1 cellular context compared by ENCODE assay signal in the genomic region with DNA sequence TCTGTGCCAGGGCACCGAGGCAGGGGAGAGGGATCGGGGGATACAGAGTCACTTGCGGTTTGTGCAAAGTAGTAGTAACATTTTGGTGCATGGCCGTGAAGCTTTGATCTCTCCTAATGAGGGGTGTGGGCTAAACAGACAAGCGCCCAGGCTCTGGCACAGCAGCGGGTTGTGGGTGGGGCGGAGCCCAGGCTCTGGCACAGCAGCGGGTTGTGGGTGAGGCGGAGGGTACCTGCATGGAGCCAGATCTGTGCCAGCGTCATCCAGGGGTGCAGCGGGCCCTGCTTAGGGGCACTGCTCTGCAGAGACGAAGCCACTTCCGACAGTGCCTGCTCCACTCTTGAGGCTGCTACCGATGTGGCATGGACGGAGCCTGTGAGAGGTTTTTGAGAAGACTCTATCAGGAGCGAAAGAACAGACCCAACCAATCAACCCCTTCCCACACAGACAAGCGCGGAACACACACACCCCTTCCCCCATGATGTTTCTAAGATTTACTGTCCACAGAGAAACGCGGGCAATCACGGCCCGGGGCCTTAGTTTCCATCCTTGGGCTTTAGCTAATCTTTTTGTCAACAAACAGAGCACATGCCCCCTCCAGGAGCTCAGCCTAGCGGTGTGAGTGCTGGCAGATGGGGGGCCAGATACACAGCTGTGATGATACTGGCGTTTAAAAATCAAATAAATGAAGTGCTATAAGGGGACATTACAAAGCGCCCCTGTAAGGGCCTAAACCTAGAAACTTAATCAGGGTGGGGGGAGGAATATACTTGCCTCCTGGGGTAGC.
TF ChIP-seq lines count a peak whose summit lies in the region.

No MANE protein-coding gene starts in this region.

TF ChIP-seq in H1, 55 proteins besides CTCF, POLR2A, EP300 and RAD21:
- TF ChIP-seq, protein P1, sequence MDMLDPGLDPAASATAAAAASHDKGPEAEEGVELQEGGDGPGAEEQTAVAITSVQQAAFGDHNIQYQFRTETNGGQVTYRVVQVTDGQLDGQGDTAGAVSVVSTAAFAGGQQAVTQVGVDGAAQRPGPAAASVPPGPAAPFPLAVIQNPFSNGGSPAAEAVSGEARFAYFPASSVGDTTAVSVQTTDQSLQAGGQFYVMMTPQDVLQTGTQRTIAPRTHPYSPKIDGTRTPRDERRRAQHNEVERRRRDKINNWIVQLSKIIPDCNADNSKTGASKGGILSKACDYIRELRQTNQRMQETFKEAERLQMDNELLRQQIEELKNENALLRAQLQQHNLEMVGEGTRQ (IDR thresholded peaks at IDR 0.05; ENCODE audit: low read length) = no peak
- no peak for TF ChIP-seq CHD1 (IDR thresholded peaks at IDR 0.05; ENCODE audit: low read depth, low read length)
- TF ChIP-seq ASH2L (IDR thresholded peaks at IDR 0.05; ENCODE audit: low read length) = no peak
- TF ChIP-seq TAF1 (IDR thresholded peaks at IDR 0.05; ENCODE audit: low read depth, low read length) = no peak
- TF ChIP-seq, protein P2, sequence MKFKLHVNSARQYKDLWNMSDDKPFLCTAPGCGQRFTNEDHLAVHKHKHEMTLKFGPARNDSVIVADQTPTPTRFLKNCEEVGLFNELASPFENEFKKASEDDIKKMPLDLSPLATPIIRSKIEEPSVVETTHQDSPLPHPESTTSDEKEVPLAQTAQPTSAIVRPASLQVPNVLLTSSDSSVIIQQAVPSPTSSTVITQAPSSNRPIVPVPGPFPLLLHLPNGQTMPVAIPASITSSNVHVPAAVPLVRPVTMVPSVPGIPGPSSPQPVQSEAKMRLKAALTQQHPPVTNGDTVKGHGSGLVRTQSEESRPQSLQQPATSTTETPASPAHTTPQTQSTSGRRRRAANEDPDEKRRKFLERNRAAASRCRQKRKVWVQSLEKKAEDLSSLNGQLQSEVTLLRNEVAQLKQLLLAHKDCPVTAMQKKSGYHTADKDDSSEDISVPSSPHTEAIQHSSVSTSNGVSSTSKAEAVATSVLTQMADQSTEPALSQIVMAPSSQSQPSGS (IDR thresholded peaks at IDR 0.05; ENCODE audit: low read length) = no peak
- no peak for TF ChIP-seq CEBPB (IDR thresholded peaks at IDR 0.05; ENCODE audit: low read depth, low read length)
- no peak for TF ChIP-seq NANOG (IDR thresholded peaks at IDR 0.05; ENCODE audit: insufficient read depth, low read depth, low read length, poor library complexity, severe bottlenecking)
